In genomic region chr1:58911841-58912553, GRCh38 we compare ENCODE assay signal across 24 cellular contexts.
DNase-seq lines count a peak whose midpoint lies in the region; ATAC-seq, FAIRE-seq and TF ChIP-seq lines count a peak whose summit lies in the region.
"Had no signal": no experiment of that assay in that cellular context is flagged by ENCODE, and none has a peak within 500 bp of the region (broad histone marks: within the 10 kb centered on the region; RNA-seq: fewer than 3 reads in every experiment).

No MANE protein-coding gene starts in this region.

- TF ChIP-seq RAD21 in IMR-90 (IDR thresholded peaks at IDR 0.05; ENCODE audit: low read length) = no peak

- no peak overlapping the region for H3K4me2 ChIP-seq in IMR-90 (ENCODE audit: low read depth, low read length)
- H3K4me2 ChIP-seq in endothelial cell of umbilical vein (ENCODE audit: insufficient read depth, low read length) = no peak overlapping the region
- no peak overlapping the region for H3K4me2 ChIP-seq in OCI-LY7 (ENCODE audit: low read length)

- no peak overlapping the region for H3K23ac ChIP-seq in IMR-90 (ENCODE audit: low read depth, low read length)

- no peak overlapping the region for H3K18ac ChIP-seq in IMR-90 (ENCODE audit: low read depth, low read length)

- no peaks in the 10 kb centered on the region for H3K36me3 Mint-ChIP-seq in osteocyte (ENCODE audit: unreplicated experiment)
- H3K36me3 Mint-ChIP-seq in chondrocyte (ENCODE audit: low read depth) = peaks cover 3% of the 10 kb centered on the region

- TF ChIP-seq POLR2A in IMR-90 (IDR thresholded peaks at IDR 0.05; ENCODE audit: low read depth, low read length) (no peak), endothelial cell of umbilical vein (IDR thresholded peaks at IDR 0.05; ENCODE audit: low read depth, low read length) (no peak)

- H3K27ac ChIP-seq in IMR-90 (ENCODE audit: insufficient read depth, low read length) (no peak overlapping the region), endothelial cell of umbilical vein (ENCODE audit: insufficient read depth, low read depth, low read length) (no peak overlapping the region), OCI-LY7 (ENCODE audit: low read depth, low read length, poor library complexity, severe bottlenecking) (no peak overlapping the region)
- H3K27ac ChIP-seq: HL-60, SJSA1 had no signal

- H4K8ac ChIP-seq in IMR-90 (ENCODE audit: low read depth in 2 of 2, low read length in 2 of 2) = no peak overlapping the region

- no peak for FAIRE-seq in endothelial cell of umbilical vein (lab: Jason Lieb, UNC)
- FAIRE-seq: GM12892 had no signal

- H3K4me3 ChIP-seq in IMR-90 (ENCODE audit: insufficient read depth, low read depth, low read length) (no peak overlapping the region), endothelial cell of umbilical vein (replicated peaks in 1 of 3; ENCODE audit: insufficient read depth in 1 of 3, low read depth in 1 of 3, low read length in 3 of 3) (no peak overlapping the region), OCI-LY7 (ENCODE audit: low read depth, low read length, poor library complexity, severe bottlenecking) (no peak overlapping the region)
- H3K4me3 ChIP-seq: SJSA1 had no signal

- H3K36me3 ChIP-seq in IMR-90 (ENCODE audit: control insufficient read depth, insufficient read depth, low read length) (no peaks in the 10 kb centered on the region), endothelial cell of umbilical vein (ENCODE audit: control insufficient read depth in 2 of 2, extremely low read depth in 1 of 2, insufficient read depth in 2 of 2, low read length in 2 of 2) (no peaks in the 10 kb centered on the region), OCI-LY7 (ENCODE audit: insufficient read depth, low read length) (no peaks in the 10 kb centered on the region)
- H3K36me3 ChIP-seq: SJSA1 had no signal

- no peaks in the 10 kb centered on the region for H3K79me1 ChIP-seq in IMR-90 (ENCODE audit: low read depth in 1 of 2, low read length in 2 of 2)

- H3K79me2 ChIP-seq in endothelial cell of umbilical vein (ENCODE audit: control insufficient read depth, insufficient read depth, low read length) = no peaks in the 10 kb centered on the region
- H3K79me2 ChIP-seq in OCI-LY7 (ENCODE audit: insufficient read depth, low read depth, low read length) = no peaks in the 10 kb centered on the region

- POLR2A ChIA-PET in IMR-90 (lab: Charles Lee; ENCODE audit: unreplicated experiment) (no interaction called here), endothelial cell of umbilical vein (lab: Charles Lee) (no interaction called here), OCI-LY7 (lab: Charles Lee) (no interaction called here)

- in situ Hi-C loops in IMR-90 (cut with MboI; ENCODE audit: low sequenced_read_pairs) = no loop called here

- H4K20me1 ChIP-seq in IMR-90 (ENCODE audit: insufficient read depth, low read length) = no peaks in the 10 kb centered on the region
- no peaks in the 10 kb centered on the region for H4K20me1 ChIP-seq in endothelial cell of umbilical vein (replicated peaks; ENCODE audit: control insufficient read depth, extremely low read depth, insufficient read depth, low read length)
- no peaks in the 10 kb centered on the region for H4K20me1 ChIP-seq in OCI-LY7 (ENCODE audit: insufficient read depth, low read length)

- H3K56ac ChIP-seq in IMR-90 (ENCODE audit: extremely low read depth, insufficient read depth, low read length) = no peak overlapping the region

- TF ChIP-seq CTCF in IMR-90 (conservative IDR thresholded peaks at IDR 0.05; ENCODE audit: low read depth, low read length) (no peak), endothelial cell of umbilical vein (IDR thresholded peaks at IDR 0.05; ENCODE audit: extremely low read depth in 1 of 2, insufficient read depth in 1 of 2, low read depth in 1 of 2, low read length in 2 of 2) (no peak), osteocyte (IDR thresholded peaks at IDR 0.05) (no peak), chondrocyte (IDR thresholded peaks at IDR 0.05) (no peak), OCI-LY7 (conservative IDR thresholded peaks at IDR 0.05; ENCODE audit: low read length) (no peak)

- DNase-seq in NCI-H2171 treated with DMSO at 0.1 percent for 48 hours (lab: John Stamatoyannopoulos, UW) = peak; percentile 26
- no peak for DNase-seq in NCI-H2171 (lab: John Stamatoyannopoulos, UW)
- DNase-seq in IMR-90 = no peak
- peak; percentile 29 for DNase-seq in endothelial cell of umbilical vein (ENCODE audit: low read depth, low spot score)
- DNase-seq in osteocyte (ENCODE audit: extremely low spot score, unreplicated experiment) = peak; percentile 1
- DNase-seq in chondrocyte (ENCODE audit: low spot score) = no peak
- no peak for DNase-seq in OCI-LY7 (ENCODE audit: low spot score)
- DNase-seq: Calu3, DMS153, DND-41, GOT3, HCEC 1CT, Karpas-422, NCI-H1092, NCI-H1436, NCI-H1930, NCI-H226, NCI-H524, Right ventricle myocardium superior, RPMI8226 had no signal

- H2AK9ac ChIP-seq in IMR-90 (replicated peaks; ENCODE audit: low read depth, low read length, poor library complexity) = no peak overlapping the region

- H3K9me2 ChIP-seq in OCI-LY7 (ENCODE audit: insufficient read depth, low read length) = no peaks in the 10 kb centered on the region

- no peak overlapping the region for H2BK5ac ChIP-seq in IMR-90 (ENCODE audit: low read depth, low read length, poor library complexity, severe bottlenecking)

- H3K27ac Mint-ChIP-seq in osteocyte (ENCODE audit: unreplicated experiment) = no peak overlapping the region
- no peak overlapping the region for H3K27ac Mint-ChIP-seq in chondrocyte (ENCODE audit: unreplicated experiment)

- WGBS in IMR-90 (ENCODE audit: extremely low coverage in 2 of 2, insufficient read length in 1 of 2), 2 experiments = no CpG with 5 or more reads among the region's 7 CpGs

- H3K4ac ChIP-seq in IMR-90 (ENCODE audit: low read depth, low read length) = no peak overlapping the region

- H2BK15ac ChIP-seq in IMR-90 (ENCODE audit: low read depth, low read length) = peak overlapping the region; percentile 25; the same call in 1 of the 3 replicates

- H3K14ac ChIP-seq in IMR-90 (replicated peaks; ENCODE audit: low read depth, low read length) = no peak overlapping the region

- H3K9ac ChIP-seq in IMR-90 (ENCODE audit: low read depth, low read length) (no peak overlapping the region), endothelial cell of umbilical vein (replicated peaks; ENCODE audit: extremely low read depth, insufficient read depth, low read length) (no peak overlapping the region)

- H3K4me3 Mint-ChIP-seq in osteocyte (ENCODE audit: unreplicated experiment) (no peak overlapping the region), chondrocyte (ENCODE audit: unreplicated experiment) (no peak overlapping the region)

- no peak overlapping the region for H2BK20ac ChIP-seq in IMR-90 (ENCODE audit: low read depth, low read length)

- H2AFZ ChIP-seq in IMR-90 (replicated peaks; ENCODE audit: low read length, poor library complexity) = no peak overlapping the region
- no peak overlapping the region for H2AFZ ChIP-seq in endothelial cell of umbilical vein (ENCODE audit: low read depth, low read length)
- H2AFZ ChIP-seq in OCI-LY7 (ENCODE audit: low read length) = no peak overlapping the region

- no TSS peak for BruUV-seq in IMR-90 (replicated peaks; lab: Mats Ljungman, UMichigan)
- no TSS peak for BruUV-seq in endothelial cell of umbilical vein (replicated peaks; lab: Mats Ljungman, UMichigan)
- no TSS peak for BruUV-seq in OCI-LY7 (replicated peaks; lab: Mats Ljungman, UMichigan)

- H3K4me1 Mint-ChIP-seq in osteocyte (ENCODE audit: unreplicated experiment) (peaks cover 16% of the 10 kb centered on the region), chondrocyte (ENCODE audit: low read depth) (peaks cover 15% of the 10 kb centered on the region)

- intact Hi-C loops in IMR-90 (cut with micrococcal nuclease) = no loop called here
- intact Hi-C loops in endothelial cell of umbilical vein (cut with micrococcal nuclease) = no loop called here
- intact Hi-C loops in OCI-LY7 (cut with micrococcal nuclease; ENCODE audit: unreplicated experiment) = no loop called here

- no peaks in the 10 kb centered on the region for H3K27me3 Mint-ChIP-seq in osteocyte (ENCODE audit: unreplicated experiment)
- H3K27me3 Mint-ChIP-seq in chondrocyte (ENCODE audit: low read depth) = no peaks in the 10 kb centered on the region

- H2BK120ac ChIP-seq in IMR-90 (ENCODE audit: low read depth, low read length) = no peak overlapping the region

- ATAC-seq in IMR-90 (ENCODE audit: low read depth) (no peak), HG03135 (IDR thresholded peaks at IDR 0.05; ENCODE audit: unreplicated experiment) (no peak)

- H4K91ac ChIP-seq in IMR-90 (ENCODE audit: insufficient read depth, low read depth, low read length) = no peak overlapping the region

- CTCF ChIA-PET in IMR-90 (lab: Yijun Ruan, JAX) (no interaction called here), endothelial cell of umbilical vein (lab: Charles Lee) (interaction anchor here (1.4 kb wide), 1 partner anchor 116 kb away, joined by 3 read pairs; no protein-coding TSS in a partner anchor), OCI-LY7 (lab: Charles Lee; ENCODE audit: unreplicated experiment) (no interaction called here)

- H3K27me3 ChIP-seq in IMR-90 (ENCODE audit: control insufficient read depth, insufficient read depth, low read length) (no peaks in the 10 kb centered on the region), endothelial cell of umbilical vein (ENCODE audit: control insufficient read depth in 2 of 2, insufficient read depth in 2 of 2, low read length in 2 of 2) (no peaks in the 10 kb centered on the region)
- H3K27me3 ChIP-seq: SJSA1 had no signal

- dilution Hi-C loops in IMR-90 (cut with HindIII; ENCODE audit: low sequenced_read_pairs, unreplicated experiment) = no loop called here
- dilution Hi-C loops in endothelial cell of umbilical vein (cut with MboI; ENCODE audit: extremely low pct_ligation_motif_present, low sequenced_read_pairs) = no loop called here

- peaks cover 8% of the 10 kb centered on the region for H3K9me3 Mint-ChIP-seq in osteocyte (ENCODE audit: unreplicated experiment)
- H3K9me3 Mint-ChIP-seq in chondrocyte (ENCODE audit: low read depth) = peaks cover 10% of the 10 kb centered on the region

- H3K9me1 ChIP-seq in IMR-90 (ENCODE audit: insufficient read depth, low read length) (no peaks in the 10 kb centered on the region), endothelial cell of umbilical vein (replicated peaks; ENCODE audit: control insufficient read depth, extremely low read depth, insufficient read depth, low read length) (no peaks in the 10 kb centered on the region)

- H4K5ac ChIP-seq in IMR-90 (ENCODE audit: low read depth, low read length) = no peak overlapping the region

- H2AK5ac ChIP-seq in IMR-90 (ENCODE audit: low read depth, low read length) = no peak overlapping the region

- H3K9me3 ChIP-seq in IMR-90 (ENCODE audit: control insufficient read depth, insufficient read depth, low read length) (no peaks in the 10 kb centered on the region), endothelial cell of umbilical vein (replicated peaks; ENCODE audit: control insufficient read depth, insufficient read depth, low read length) (no peaks in the 10 kb centered on the region), OCI-LY7 (ENCODE audit: low read length) (no peaks in the 10 kb centered on the region)
- H3K9me3 ChIP-seq: SJSA1 had no signal

- H3K4me1 ChIP-seq in IMR-90 (ENCODE audit: control insufficient read depth, insufficient read depth, low read length) = peaks cover 4% of the 10 kb centered on the region; the same call in 1 of the 2 replicates
- peaks cover 21% of the 10 kb centered on the region for H3K4me1 ChIP-seq in endothelial cell of umbilical vein (ENCODE audit: control insufficient read depth, extremely low read depth, insufficient read depth, low read length)
- H3K4me1 ChIP-seq in OCI-LY7 (ENCODE audit: insufficient read depth, low read length, poor library complexity, severe bottlenecking) = no peaks in the 10 kb centered on the region

Comparison
In these comparisons a context has a peak if more than half of its experiments do, and no peak if none do; other contexts are left out.
1. DNase-seq: peak in NCI-H2171 treated with DMSO at 0.1 percent for 48 hours (single experiment), endothelial cell of umbilical vein (single experiment) and osteocyte (single experiment); none in NCI-H2171 (single experiment), IMR-90 (single experiment), chondrocyte (single experiment) and OCI-LY7 (single experiment).